ENCODE assay signal across 26 cellular contexts in genomic region chr2:67982956-67983355, GRCh38.
DNase-seq lines count a peak whose midpoint lies in the region; ATAC-seq and TF ChIP-seq lines count a peak whose summit lies in the region.
"Had no signal": no experiment of that assay in that cellular context is flagged by ENCODE, and none has a peak within 500 bp of the region (broad histone marks: within the 10 kb centered on the region; RNA-seq: fewer than 3 reads in every experiment).

No MANE protein-coding gene starts in this region.

- no peaks in the 10 kb centered on the region for H3K27me3 ChIP-seq in adipocyte (replicated peaks; ENCODE audit: control insufficient read depth, insufficient read depth, low read length)
- H3K27me3 ChIP-seq in spleen (replicated peaks in 1 of 7) = peaks cover 0 to 15% (median 0%) of the 10 kb centered on the region in 7 donors
- H3K27me3 ChIP-seq: BLaER1, SJSA1 had no signal

- DNase-seq in AG10803 (ENCODE audit: low read depth) (peak; percentile 72), adipocyte (ENCODE audit: low read depth) (peak; percentile 4), fibroblast of peridontal ligament (ENCODE audit: extremely low read depth) (peak; percentile 86), skeletal muscle cell (ENCODE audit: low read depth) (peak; percentile 43), spleen (no peak), posterior vena cava (ENCODE audit: low spot score) (no peak), GOT3 (lab: John Stamatoyannopoulos, UW) (no peak)
- DNase-seq in stimulated activated naive B cell treated with anti-CD40 and anti-IgM and Interleukin-4, amounts not matched to agents 10 μg/mL and 1 μg/mL and 100 μg/mL, for 72 hours = no peak
- DNase-seq: 8988T; ACHN; CD4-positive, CD25-positive, alpha-beta regulatory T cell; DMS53; Karpas-422; NCI-H1092 treated with DMSO at 0.1 percent for 48 hours; NCI-H1436; NCI-H187; NCI-H2081 treated with DMSO at 0.1 percent for 48 hours; NCI-H2171; NCI-H226; NCI-H510A; NCI-H69; Right ventricle myocardium superior; RPMI8226 had no signal

- H3K27ac Mint-ChIP-seq in stimulated activated naive B cell treated with anti-CD40 and anti-IgM and Interleukin-4, amounts not matched to agents 10 μg/mL and 1 μg/mL and 100 μg/mL, for 72 hours = no peak overlapping the region
- H3K27ac Mint-ChIP-seq: CD4-positive, CD25-positive, alpha-beta regulatory T cell had no signal

- H3K36me3 ChIP-seq in adipocyte (ENCODE audit: control insufficient read depth, insufficient read depth, low read length, severe bottlenecking) (no peaks in the 10 kb centered on the region), spleen (no peaks in the 10 kb centered on the region)
- H3K36me3 ChIP-seq: BLaER1, SJSA1 had no signal

- peaks cover 4 to 9% of the 10 kb centered on the region in 2 donors for H3K9me3 Mint-ChIP-seq in stimulated activated naive B cell treated with anti-CD40 and anti-IgM and Interleukin-4, amounts not matched to agents 10 μg/mL and 1 μg/mL and 100 μg/mL, for 72 hours

- H3K27me3 Mint-ChIP-seq in stimulated activated naive B cell treated with anti-CD40 and anti-IgM and Interleukin-4, amounts not matched to agents 10 μg/mL and 1 μg/mL and 100 μg/mL, for 72 hours = peaks cover 25 to 30% of the 10 kb centered on the region in 2 donors

- intact Hi-C loops in spleen (cut with DNase I; ENCODE audit: low total_unique reads) = no loop called here
- intact Hi-C loops in posterior vena cava (cut with DNase I) = no loop called here

- no peak for ATAC-seq in stimulated activated naive B cell treated with anti-CD40 and anti-IgM and Interleukin-4, amounts not matched to agents 10 μg/mL and 1 μg/mL and 100 μg/mL, for 72 hours (replicated peaks)
- ATAC-seq: GM12878 had no signal

- H3K27ac ChIP-seq in spleen = no peak overlapping the region
- H3K27ac ChIP-seq: BLaER1, SJSA1 had no signal

- no peak overlapping the region for H3K4me3 ChIP-seq in AG10803 (ENCODE audit: low read length)
- no peak overlapping the region for H3K4me3 ChIP-seq in adipocyte (ENCODE audit: low read length)
- H3K4me3 ChIP-seq in skeletal muscle cell (ENCODE audit: low read depth, low read length) = no peak overlapping the region
- H3K4me3 ChIP-seq in spleen = no peak overlapping the region
- H3K4me3 ChIP-seq: BLaER1, GM12878, SJSA1 had no signal

- TF ChIP-seq CTCF in AG10803 (conservative IDR thresholded peaks at IDR 0.05; ENCODE audit: low read length) (no peak), spleen (IDR thresholded peaks at IDR 0.05 in 8 of 11, conservative IDR thresholded peaks at IDR 0.05 in 3 of 11) (no peak)

- H3K4me1 ChIP-seq in adipocyte (ENCODE audit: control insufficient read depth, insufficient read depth, low read length) (no peaks in the 10 kb centered on the region), spleen (no peaks in the 10 kb centered on the region)
- H3K4me1 ChIP-seq: BLaER1, SJSA1 had no signal

- H3K9ac ChIP-seq in adipocyte (ENCODE audit: low read length) = no peak overlapping the region
- H3K9ac ChIP-seq: BLaER1 had no signal

- H3K36me3 Mint-ChIP-seq in stimulated activated naive B cell treated with anti-CD40 and anti-IgM and Interleukin-4, amounts not matched to agents 10 μg/mL and 1 μg/mL and 100 μg/mL, for 72 hours = no peaks in the 10 kb centered on the region
- H3K36me3 Mint-ChIP-seq: CD4-positive, CD25-positive, alpha-beta regulatory T cell had no signal

- no peak for TF ChIP-seq POLR2A in spleen (IDR thresholded peaks at IDR 0.05)

- no peak overlapping the region for H3K4me3 Mint-ChIP-seq in stimulated activated naive B cell treated with anti-CD40 and anti-IgM and Interleukin-4, amounts not matched to agents 10 μg/mL and 1 μg/mL and 100 μg/mL, for 72 hours
- H3K4me3 Mint-ChIP-seq: CD4-positive, CD25-positive, alpha-beta regulatory T cell had no signal

- H3K4me1 Mint-ChIP-seq in stimulated activated naive B cell treated with anti-CD40 and anti-IgM and Interleukin-4, amounts not matched to agents 10 μg/mL and 1 μg/mL and 100 μg/mL, for 72 hours = no peaks in the 10 kb centered on the region
- H3K4me1 Mint-ChIP-seq: CD4-positive, CD25-positive, alpha-beta regulatory T cell had no signal

- no peaks in the 10 kb centered on the region for H3K9me3 ChIP-seq in adipocyte (ENCODE audit: control insufficient read depth, low read length)
- peaks cover 0 to 15% (median 6%) of the 10 kb centered on the region in 8 donors for H3K9me3 ChIP-seq in spleen
- H3K9me3 ChIP-seq: BLaER1, SJSA1 had no signal

Comparison
In these comparisons a context has a peak if more than half of its experiments do, and no peak if none do; other contexts are left out.
1. DNase-seq: peak in AG10803 (single experiment), adipocyte (single experiment), fibroblast of peridontal ligament (single experiment) and skeletal muscle cell (single experiment); none in spleen (single experiment), posterior vena cava (single experiment), GOT3 (single experiment) and stimulated activated naive B cell treated with anti-CD40 and anti-IgM and Interleukin-4, amounts not matched to agents 10 μg/mL and 1 μg/mL and 100 μg/mL, for 72 hours (single experiment).